8 cellular contexts compared by ENCODE assay signal in genomic region chr11:34160791-34161190, GRCh38.
"Had no signal": no experiment of that assay in that cellular context is flagged by ENCODE, and none has a peak within 500 bp of the region (broad histone marks: within the 10 kb centered on the region; RNA-seq: fewer than 3 reads in every experiment).

No MANE protein-coding gene starts in this region.

- ATAC-seq: HCT116, HepG2 had no signal

- H2AFZ ChIP-seq: GM23248 had no signal

- H3K27ac ChIP-seq: GM23248, HL-60 had no signal

- H3K4me1 ChIP-seq: HAP-1 had no signal

- H3K9ac ChIP-seq: GM23248 had no signal

- H3K4me3 ChIP-seq: GM23248, HAP-1 had no signal

- DNase-seq: GM23248, GOT3, HFFc6, KG1 had no signal

- H3K9me3 ChIP-seq: HAP-1 had no signal

- FAIRE-seq: HepG2 had no signal
